ENCODE assay signal across 1 cellular context in genomic region chr6:25025919-25026301, GRCh38.
TF ChIP-seq lines count a peak whose summit lies in the region.

No MANE protein-coding gene starts in this region.

TF ChIP-seq in K562, 482 proteins besides CTCF, POLR2A, EP300 and RAD21 (continued from another document):
- TF ChIP-seq NR3C1 (CRISPR knock-in tag; IDR thresholded peaks at IDR 0.05) (no peak), NELFE (IDR thresholded peaks at IDR 0.05; ENCODE audit: insufficient read depth, insufficient read length) (no peak), POLR2H (tag; IDR thresholded peaks at IDR 0.05; ENCODE audit: low read depth) (no peak), ZNF518B (CRISPR knock-in tag; IDR thresholded peaks at IDR 0.05) (no peak)
